In genomic region chr4:124945422-124945821, GRCh38 we compare ENCODE assay signal across 15 cellular contexts.
A peak's percentile ranks its signal among the peaks of the same experiment; 100 is the strongest.
DNase-seq lines count a peak whose midpoint lies in the region; ATAC-seq, FAIRE-seq and TF ChIP-seq lines count a peak whose summit lies in the region.
"Had no signal": no experiment of that assay in that cellular context is flagged by ENCODE, and none has a peak within 500 bp of the region (broad histone marks: within the 10 kb centered on the region; RNA-seq: fewer than 3 reads in every experiment).

No MANE protein-coding gene starts in this region.

- H3K27me3 ChIP-seq in left ventricle myocardium inferior (ENCODE audit: low read depth) (no peaks in the 10 kb centered on the region), OCI-LY3 (ENCODE audit: low read depth, low read length) (no peaks in the 10 kb centered on the region), keratinocyte (ENCODE audit: control insufficient read depth, extremely low read depth, insufficient read depth, low read length) (no peaks in the 10 kb centered on the region)

- no peaks in the 10 kb centered on the region for H3K9me1 ChIP-seq in keratinocyte (ENCODE audit: control insufficient read depth, extremely low read depth, insufficient read depth, low read length)

- ATAC-seq in Right ventricle myocardium inferior = no peak
- ATAC-seq in HG03196 (IDR thresholded peaks at IDR 0.05; ENCODE audit: unreplicated experiment) = no peak
- ATAC-seq in GM21825 (IDR thresholded peaks at IDR 0.05; ENCODE audit: unreplicated experiment) = no peak
- ATAC-seq in HG03095 (IDR thresholded peaks at IDR 0.05; ENCODE audit: unreplicated experiment) = no peak

- FAIRE-seq in keratinocyte (lab: Jason Lieb, UNC) = no peak
- FAIRE-seq: G401.6 had no signal

- H3K4me2 ChIP-seq in OCI-LY3 (ENCODE audit: low read length) = peak overlapping the region; percentile 49
- peak overlapping the region; percentile 63 for H3K4me2 ChIP-seq in keratinocyte (ENCODE audit: control insufficient read depth, extremely low read depth, insufficient read depth, low read depth, low read length)

- intact Hi-C loops in left ventricle myocardium inferior (cut with micrococcal nuclease) (no loop called here), Right ventricle myocardium inferior (cut with DNase I) (no loop called here)

- H3K79me2 ChIP-seq in OCI-LY3 (ENCODE audit: low read length) = no peaks in the 10 kb centered on the region
- H3K79me2 ChIP-seq in keratinocyte (ENCODE audit: control insufficient read depth, insufficient read depth, low read length) = no peaks in the 10 kb centered on the region

- H3K27ac ChIP-seq in left ventricle myocardium inferior (replicated peaks) (no peak overlapping the region), OCI-LY3 (ENCODE audit: low read length) (no peak overlapping the region), keratinocyte (ENCODE audit: control insufficient read depth, insufficient read depth, low read length) (no peak overlapping the region)
- H3K27ac ChIP-seq: HL-60 had no signal

- H3K9ac ChIP-seq in OCI-LY3 (ENCODE audit: low read length) = no peak overlapping the region
- H3K9ac ChIP-seq in keratinocyte (ENCODE audit: control insufficient read depth, extremely low read depth, insufficient read depth, low read length) = no peak overlapping the region

- H4K20me1 ChIP-seq in OCI-LY3 (ENCODE audit: insufficient read depth, low read length) (no peaks in the 10 kb centered on the region), keratinocyte (ENCODE audit: control insufficient read depth, extremely low read depth, insufficient read depth, low read length) (no peaks in the 10 kb centered on the region)

- H2AFZ ChIP-seq in OCI-LY3 (ENCODE audit: low read depth, low read length) = no peak overlapping the region
- H2AFZ ChIP-seq in keratinocyte (ENCODE audit: control insufficient read depth, low read length) = peak overlapping the region; percentile 62

- H3K9me3 ChIP-seq in left ventricle myocardium inferior (replicated peaks) (no peaks in the 10 kb centered on the region), OCI-LY3 (ENCODE audit: insufficient read depth, low read length) (no peaks in the 10 kb centered on the region), keratinocyte (ENCODE audit: control insufficient read depth, low read depth, low read length) (no peaks in the 10 kb centered on the region)

- H3K36me3 ChIP-seq in left ventricle myocardium inferior = no peaks in the 10 kb centered on the region
- no peaks in the 10 kb centered on the region for H3K36me3 ChIP-seq in OCI-LY3 (replicated peaks; ENCODE audit: low read depth, low read length)
- no peaks in the 10 kb centered on the region for H3K36me3 ChIP-seq in keratinocyte (ENCODE audit: control insufficient read depth in 2 of 2, extremely low read depth in 1 of 2, insufficient read depth in 2 of 2, low read length in 2 of 2)

- DNase-seq in left ventricle myocardium inferior = no peak
- no peak for DNase-seq in Right ventricle myocardium inferior (ENCODE audit: missing footprints)
- DNase-seq in keratinocyte (ENCODE audit: low read depth, low spot score) = no peak
- no peak for DNase-seq in activated T-cell treated with anti-CD3 and anti-CD28 coated beads, Interleukin-2, amount 50 U/mL, for 48 hours
- DNase-seq: activated CD4-positive, alpha-beta memory T cell treated with anti-CD3 and anti-CD28 coated beads for 36 hours; GOT3; head of caudate nucleus; NCI-H2029; NCI-H510A treated with DMSO at 0.1 percent for 48 hours had no signal

- no peak for TF ChIP-seq CTCF in left ventricle myocardium inferior (IDR thresholded peaks at IDR 0.05; ENCODE audit: borderline replicate concordance)
- no peak for TF ChIP-seq CTCF in OCI-LY3 (IDR thresholded peaks at IDR 0.05; ENCODE audit: low read depth, low read length)
- TF ChIP-seq CTCF in keratinocyte (optimal IDR thresholded peaks at IDR 0.05 in 1 of 3, IDR thresholded peaks at IDR 0.05 in 1 of 3, conservative IDR thresholded peaks at IDR 0.05 in 1 of 3; ENCODE audit: extremely low read depth in 1 of 3, insufficient read depth in 2 of 3, low read length in 3 of 3) = no peak

- H3K4me1 ChIP-seq in left ventricle myocardium inferior (peaks cover 30% of the 10 kb centered on the region), OCI-LY3 (ENCODE audit: low read length) (peaks cover 15% of the 10 kb centered on the region), keratinocyte (ENCODE audit: control insufficient read depth, extremely low read depth, insufficient read depth, low read length) (peaks cover 24% of the 10 kb centered on the region)

- dilution Hi-C loops in keratinocyte (cut with MboI; ENCODE audit: extremely low pct_ligation_motif_present, low sequenced_read_pairs) = no loop called here

- H3K4me3 ChIP-seq in left ventricle myocardium inferior = peak overlapping the region; percentile 27
- peak overlapping the region; percentile 7 for H3K4me3 ChIP-seq in OCI-LY3 (ENCODE audit: low read length)
- peak overlapping the region in 2 of 3 experiments; percentile 32 to 41 for H3K4me3 ChIP-seq in keratinocyte (ENCODE audit: control insufficient read depth in 2 of 3, extremely low read depth in 1 of 3, insufficient read depth in 2 of 3, low read depth in 1 of 3, low read length in 3 of 3)
